ENCODE assay signal across 8 cellular contexts in the genomic region with DNA sequence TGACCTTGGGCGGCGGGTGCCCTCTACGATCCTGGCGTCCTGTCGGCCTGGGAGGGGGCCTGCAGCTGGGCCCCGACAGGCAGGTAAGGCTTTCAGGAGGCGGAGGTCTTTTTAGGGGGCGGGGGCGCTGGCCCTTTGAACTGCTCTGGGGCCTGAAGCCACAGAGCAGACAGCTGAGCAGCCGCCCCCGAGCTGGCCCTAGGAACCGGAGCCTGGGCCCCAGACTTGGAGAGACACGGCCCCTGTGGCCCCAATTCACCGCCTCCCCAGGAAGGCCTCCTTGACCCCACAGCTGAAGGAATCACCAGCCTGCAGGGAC. TPM values are rescaled to one million over a fixed set of nuclear protein-coding genes. Genes with fewer than 3 reads are reported as not detected.
DNase-seq lines count a peak whose midpoint lies in the region; FAIRE-seq and TF ChIP-seq lines count a peak whose summit lies in the region.

No MANE protein-coding gene starts in this region.

- intact Hi-C loops in stomach (cut with DNase I; ENCODE audit: low total_unique reads): no loop called here

- H3K9me3 Mint-ChIP-seq in activated naive CD4-positive, alpha-beta T cell treated with anti-CD3 and anti-CD28 coated beads, Interleukin-2, amount 50 U/mL, for 24 hours: no peaks in the 10 kb centered on the region

- H3K27me3 ChIP-seq in iPS-20b (ENCODE audit: insufficient read depth, low read length): peaks cover 8% of the 10 kb centered on the region; the same call in 1 of the 2 replicates
- H3K27me3 ChIP-seq in stomach: no peaks in the 10 kb centered on the region

- H3K36me3 ChIP-seq in iPS-20b (ENCODE audit: insufficient read depth, low read depth, low read length) (peaks cover 7% of the 10 kb centered on the region), stomach (no peaks in the 10 kb centered on the region)

- H3K9me3 ChIP-seq in iPS-20b (ENCODE audit: insufficient read depth, low read depth, low read length) (no peaks in the 10 kb centered on the region), stomach (no peaks in the 10 kb centered on the region)

- WGBS in stomach, 5 donors: 0 to 12% (median 5%) methylated on average over 5 to 14 of the region's 14 CpGs

- no peak for TF ChIP-seq CTCF in HFF-Myc (IDR thresholded peaks at IDR 0.05; ENCODE audit: low read depth, low read length, missing control alignments)
- TF ChIP-seq CTCF in stomach (IDR thresholded peaks at IDR 0.05): no peak

- H3K36me3 Mint-ChIP-seq in activated naive CD4-positive, alpha-beta T cell treated with anti-CD3 and anti-CD28 coated beads, Interleukin-2, amount 50 U/mL, for 24 hours: peaks cover 4% of the 10 kb centered on the region

- H3K4me1 ChIP-seq in iPS-20b (ENCODE audit: insufficient read depth, low read length): peaks cover 17% of the 10 kb centered on the region
- peaks cover 63 to 84% (median 81%) of the 10 kb centered on the region in 4 donors for H3K4me1 ChIP-seq in stomach

- TF ChIP-seq POLR2A in stomach (IDR thresholded peaks at IDR 0.05): no peak
- TF ChIP-seq POLR2A in GM12892 (IDR thresholded peaks at IDR 0.05; ENCODE audit: low read depth, low read length): no peak

- H3K9ac ChIP-seq in iPS-20b (ENCODE audit: low read depth, low read length): no peak overlapping the region

- no peak for TF ChIP-seq EP300 in stomach (IDR thresholded peaks at IDR 0.05)

- DNase-seq in HFF-Myc (ENCODE audit: extremely low read depth, low read depth) (no peak), stomach (no peak), NCI-H774 (lab: John Stamatoyannopoulos, UW) (no peak), NCI-H446 treated with DMSO at 0.1 percent for 48 hours (lab: John Stamatoyannopoulos, UW) (no peak), GM12892 (ENCODE audit: insufficient read length) (no peak)
- DNase-seq in stimulated activated CD4-positive, alpha-beta T cell treated with anti-CD3 and anti-CD28 coated beads, Interleukin-4, amount 100 ng/mL, for 1 hour: no peak

- H3K4me3 ChIP-seq in HFF-Myc (replicated peaks; ENCODE audit: low read depth, low read length): peak overlapping the region; percentile 72
- H3K4me3 ChIP-seq in iPS-20b (ENCODE audit: low read length): peak overlapping the region; percentile 62; the same call in 1 of the 2 replicates
- H3K4me3 ChIP-seq in stomach: peak overlapping the region; percentile 86 to 93 (median 90)

- H3K27me3 Mint-ChIP-seq in activated naive CD4-positive, alpha-beta T cell treated with anti-CD3 and anti-CD28 coated beads, Interleukin-2, amount 50 U/mL, for 24 hours: no peaks in the 10 kb centered on the region

- peak overlapping the region; percentile 91 for H3K27ac Mint-ChIP-seq in activated naive CD4-positive, alpha-beta T cell treated with anti-CD3 and anti-CD28 coated beads, Interleukin-2, amount 50 U/mL, for 24 hours

- no peak for FAIRE-seq in GM12892 (lab: Jason Lieb, UNC)

- peak overlapping the region; percentile 89 for H3K4me3 Mint-ChIP-seq in activated naive CD4-positive, alpha-beta T cell treated with anti-CD3 and anti-CD28 coated beads, Interleukin-2, amount 50 U/mL, for 24 hours

- H3K4me1 Mint-ChIP-seq in activated naive CD4-positive, alpha-beta T cell treated with anti-CD3 and anti-CD28 coated beads, Interleukin-2, amount 50 U/mL, for 24 hours: peaks cover 43% of the 10 kb centered on the region

- H3K27ac ChIP-seq in iPS-20b (ENCODE audit: low read length) (no peak overlapping the region), stomach (peak overlapping the region; percentile 87 to 96 (median 95))

RNA-seq across cellular contexts. Expression of gene CERK, which starts 0.5 kb away (rescaled TPM):
- total RNA-seq in stomach: 10 to 100 TPM; 29.1 to 59.4 (median 42.4) TPM
- polyA plus RNA-seq in stomach: 10 to 100 TPM; 12.5 to 29.2 (median 26.0) TPM
- 17.3 TPM for polyA plus RNA-seq in GM12892 (2012; ENCODE audit: missing spikeins)

RNA-seq across cellular contexts. Expression of gene TBC1D22A, which starts 23.8 kb away (rescaled TPM):
- 10 to 100 TPM; 13.8 to 53.1 (median 47.4) TPM for total RNA-seq in stomach
- polyA plus RNA-seq in stomach: 10 to 100 TPM; 13.3 to 22.1 (median 15.5) TPM
- polyA plus RNA-seq in GM12892 (2012; ENCODE audit: missing spikeins): 29.0 TPM
